ENCODE assay signal across 1 cellular context in the genomic region with DNA sequence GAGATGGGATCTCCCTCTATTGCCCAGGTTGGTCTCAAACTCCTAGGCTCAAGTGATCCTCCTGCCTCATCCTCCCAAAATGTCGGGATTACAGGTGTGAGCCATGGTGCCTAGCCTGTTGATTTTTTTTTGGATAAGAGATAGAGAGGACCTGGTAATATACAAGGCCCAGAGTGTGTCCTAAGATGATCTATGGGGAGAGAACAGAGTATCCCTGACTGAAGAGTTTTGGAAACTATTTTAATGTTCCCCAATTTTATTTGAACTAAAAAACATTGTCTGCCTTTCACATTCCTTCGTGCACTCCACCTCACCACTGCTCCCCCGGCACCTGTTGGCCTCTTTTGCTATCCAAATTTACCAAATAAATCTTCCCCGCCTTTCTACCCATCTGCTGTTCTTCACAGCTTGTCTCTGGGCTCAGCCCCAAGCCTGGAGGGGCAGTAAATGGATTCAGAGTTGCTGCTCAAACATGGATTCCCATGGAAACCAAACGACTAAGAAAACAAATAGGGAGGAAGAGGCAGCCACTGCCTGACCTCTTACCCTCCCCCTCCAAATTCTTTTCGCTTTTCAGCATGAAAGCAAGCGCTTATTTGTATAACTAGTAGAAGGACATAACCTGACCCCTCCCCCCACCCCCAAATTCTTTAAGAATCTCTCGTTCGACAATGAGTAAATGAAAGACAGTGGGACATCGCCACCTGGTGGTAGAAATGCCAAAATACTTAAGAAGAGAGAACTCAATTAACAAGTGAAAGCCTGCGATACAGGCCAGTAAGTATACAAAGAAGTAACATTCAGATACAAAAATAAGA.
TF ChIP-seq lines count a peak whose summit lies in the region.

No MANE protein-coding gene starts in this region.

TF ChIP-seq in K562, 482 proteins besides CTCF, POLR2A, EP300 and RAD21 (continued from another document):
- TF ChIP-seq TEAD1 (CRISPR knock-in tag; IDR thresholded peaks at IDR 0.05), result peak; percentile 68 to 91; a peak in 3 of 4 replicates
- TF ChIP-seq PCBP1 (IDR thresholded peaks at IDR 0.05; ENCODE audit: low read depth, low read length, poor library complexity, severe bottlenecking), result no peak
- 0 out of 2 replicates have a peak, but pooled peaks have one; percentile 19 for TF ChIP-seq CHD2 (IDR thresholded peaks at IDR 0.05; ENCODE audit: low read depth, low read length)
- TF ChIP-seq, protein P1, sequence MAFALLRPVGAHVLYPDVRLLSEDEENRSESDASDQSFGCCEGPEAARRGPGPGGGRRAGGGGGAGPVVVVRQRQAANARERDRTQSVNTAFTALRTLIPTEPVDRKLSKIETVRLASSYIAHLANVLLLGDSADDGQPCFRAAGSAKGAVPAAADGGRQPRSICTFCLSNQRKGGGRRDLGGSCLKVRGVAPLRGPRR (CRISPR knock-in tag; IDR thresholded peaks at IDR 0.05), result no peak
- TF ChIP-seq ZNF253 (CRISPR knock-in tag; conservative IDR thresholded peaks at IDR 0.05), result no peak
- no peak for TF ChIP-seq BRCA1 (IDR thresholded peaks at IDR 0.05)
- TF ChIP-seq BRCA1 (CRISPR knock-in tag; IDR thresholded peaks at IDR 0.05), result no peak
- no peak for TF ChIP-seq PTRF (tag; IDR thresholded peaks at IDR 0.05)
